ENCODE assay signal across 2 cellular contexts in genomic region chr3:45143673-45144670, GRCh38.
A peak's percentile ranks its signal among the peaks of the same experiment; 100 is the strongest.
TF ChIP-seq lines count a peak whose summit lies in the region.

No MANE protein-coding gene starts in this region.

TF ChIP-seq in IMR-90, 13 proteins besides CTCF, POLR2A, EP300 and RAD21:
- TF ChIP-seq RCOR1 (IDR thresholded peaks at IDR 0.05; ENCODE audit: insufficient replicate concordance, low read length) = no peak
- no peak for TF ChIP-seq BHLHE40 (IDR thresholded peaks at IDR 0.05; ENCODE audit: low read depth, low read length)
- TF ChIP-seq USF2 (IDR thresholded peaks at IDR 0.05; ENCODE audit: low read depth, low read length) = no peak
- TF ChIP-seq CEBPB (IDR thresholded peaks at IDR 0.05; ENCODE audit: low read depth, low read length) = no peak
- TF ChIP-seq MXI1 (IDR thresholded peaks at IDR 0.05; ENCODE audit: borderline replicate concordance, low read depth, low read length) = no peak
- no peak for TF ChIP-seq ELK1 (IDR thresholded peaks at IDR 0.05; ENCODE audit: borderline replicate concordance, low read depth, low read length)
- TF ChIP-seq MAZ (IDR thresholded peaks at IDR 0.05; ENCODE audit: borderline replicate concordance, low read depth, low read length) = no peak
- no peak for TF ChIP-seq MAFK (IDR thresholded peaks at IDR 0.05; ENCODE audit: low read depth, low read length)
- TF ChIP-seq NFE2L2 (IDR thresholded peaks at IDR 0.05; ENCODE audit: low read depth, low read length) = no peak
- no peak for TF ChIP-seq FOS (IDR thresholded peaks at IDR 0.05; ENCODE audit: low read depth, low read length)
- TF ChIP-seq CHD1 (IDR thresholded peaks at IDR 0.05; ENCODE audit: low read depth, low read length) = no peak
- no peak for TF ChIP-seq RFX5 (IDR thresholded peaks at IDR 0.05; ENCODE audit: low read depth, low read length)
- no peak for TF ChIP-seq SMC3 (IDR thresholded peaks at IDR 0.05; ENCODE audit: low read depth, low read length)

TF ChIP-seq in K562, 482 proteins besides CTCF, POLR2A, EP300 and RAD21 (continues in another document):
- no peak for TF ChIP-seq ZNF780A (CRISPR knock-in tag; IDR thresholded peaks at IDR 0.05)
- no peak for TF ChIP-seq ZBTB49 (CRISPR knock-in tag; IDR thresholded peaks at IDR 0.05; ENCODE audit: borderline replicate concordance)
- 0 out of 2 replicates have a peak, but pooled peaks have one; percentile 45 for TF ChIP-seq NFRKB (IDR thresholded peaks at IDR 0.05; ENCODE audit: low read depth)
- TF ChIP-seq ERF (CRISPR knock-in tag; IDR thresholded peaks at IDR 0.05) = no peak
- TF ChIP-seq MAFK (IDR thresholded peaks at IDR 0.05; ENCODE audit: low read length) = no peak
- TF ChIP-seq ATF4 (CRISPR knock-in tag; IDR thresholded peaks at IDR 0.05) = no peak
- TF ChIP-seq FOXP1 (CRISPR knock-in tag; IDR thresholded peaks at IDR 0.05) = no peak
- TF ChIP-seq, protein P1, sequence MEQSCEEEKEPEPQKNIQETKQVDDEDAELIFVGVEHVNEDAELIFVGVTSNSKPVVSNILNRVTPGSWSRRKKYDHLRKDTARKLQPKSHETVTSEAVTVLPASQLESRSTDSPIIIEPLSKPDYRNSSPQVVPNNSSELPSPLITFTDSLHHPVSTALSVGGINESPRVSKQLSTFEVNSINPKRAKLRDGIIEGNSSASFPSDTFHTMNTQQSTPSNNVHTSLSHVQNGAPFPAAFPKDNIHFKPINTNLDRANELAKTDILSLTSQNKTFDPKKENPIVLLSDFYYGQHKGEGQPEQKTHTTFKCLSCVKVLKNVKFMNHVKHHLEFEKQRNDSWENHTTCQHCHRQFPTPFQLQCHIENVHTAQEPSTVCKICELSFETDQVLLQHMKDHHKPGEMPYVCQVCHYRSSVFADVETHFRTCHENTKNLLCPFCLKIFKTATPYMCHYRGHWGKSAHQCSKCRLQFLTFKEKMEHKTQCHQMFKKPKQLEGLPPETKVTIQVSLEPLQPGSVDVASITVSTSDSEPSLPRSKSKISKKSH (CRISPR knock-in tag; IDR thresholded peaks at IDR 0.05) = no peak
- no peak for TF ChIP-seq SLC30A9 (CRISPR knock-in tag; IDR thresholded peaks at IDR 0.05)
- no peak for TF ChIP-seq SNRNP70 (optimal IDR thresholded peaks at IDR 0.05; ENCODE audit: low read depth, low read length)
- no peak for TF ChIP-seq ZFX (CRISPR knock-in tag; IDR thresholded peaks at IDR 0.05)
- TF ChIP-seq C11orf30 (IDR thresholded peaks at IDR 0.05; ENCODE audit: low read depth) = no peak
- no peak for TF ChIP-seq NFIC (IDR thresholded peaks at IDR 0.05)
- peak; percentile 74 for TF ChIP-seq ZNF592 (IDR thresholded peaks at IDR 0.05)
- peak; percentile 34; the same call in 1 of the 2 replicates for TF ChIP-seq CREM (IDR thresholded peaks at IDR 0.05; ENCODE audit: low read depth)
- TF ChIP-seq, protein P2, sequence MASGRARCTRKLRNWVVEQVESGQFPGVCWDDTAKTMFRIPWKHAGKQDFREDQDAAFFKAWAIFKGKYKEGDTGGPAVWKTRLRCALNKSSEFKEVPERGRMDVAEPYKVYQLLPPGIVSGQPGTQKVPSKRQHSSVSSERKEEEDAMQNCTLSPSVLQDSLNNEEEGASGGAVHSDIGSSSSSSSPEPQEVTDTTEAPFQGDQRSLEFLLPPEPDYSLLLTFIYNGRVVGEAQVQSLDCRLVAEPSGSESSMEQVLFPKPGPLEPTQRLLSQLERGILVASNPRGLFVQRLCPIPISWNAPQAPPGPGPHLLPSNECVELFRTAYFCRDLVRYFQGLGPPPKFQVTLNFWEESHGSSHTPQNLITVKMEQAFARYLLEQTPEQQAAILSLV (tag; IDR thresholded peaks at IDR 0.05) = no peak
- peak in 1 of 2 experiments; percentile 19; a peak in 1 of 4 replicates for TF ChIP-seq MNT (conservative IDR thresholded peaks at IDR 0.05)
- TF ChIP-seq, protein P3, sequence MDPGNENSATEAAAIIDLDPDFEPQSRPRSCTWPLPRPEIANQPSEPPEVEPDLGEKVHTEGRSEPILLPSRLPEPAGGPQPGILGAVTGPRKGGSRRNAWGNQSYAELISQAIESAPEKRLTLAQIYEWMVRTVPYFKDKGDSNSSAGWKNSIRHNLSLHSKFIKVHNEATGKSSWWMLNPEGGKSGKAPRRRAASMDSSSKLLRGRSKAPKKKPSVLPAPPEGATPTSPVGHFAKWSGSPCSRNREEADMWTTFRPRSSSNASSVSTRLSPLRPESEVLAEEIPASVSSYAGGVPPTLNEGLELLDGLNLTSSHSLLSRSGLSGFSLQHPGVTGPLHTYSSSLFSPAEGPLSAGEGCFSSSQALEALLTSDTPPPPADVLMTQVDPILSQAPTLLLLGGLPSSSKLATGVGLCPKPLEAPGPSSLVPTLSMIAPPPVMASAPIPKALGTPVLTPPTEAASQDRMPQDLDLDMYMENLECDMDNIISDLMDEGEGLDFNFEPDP (CRISPR knock-in tag; IDR thresholded peaks at IDR 0.05) = no peak
- TF ChIP-seq SETDB1 (IDR thresholded peaks at IDR 0.05; ENCODE audit: low read length) = no peak
- TF ChIP-seq, protein P4, sequence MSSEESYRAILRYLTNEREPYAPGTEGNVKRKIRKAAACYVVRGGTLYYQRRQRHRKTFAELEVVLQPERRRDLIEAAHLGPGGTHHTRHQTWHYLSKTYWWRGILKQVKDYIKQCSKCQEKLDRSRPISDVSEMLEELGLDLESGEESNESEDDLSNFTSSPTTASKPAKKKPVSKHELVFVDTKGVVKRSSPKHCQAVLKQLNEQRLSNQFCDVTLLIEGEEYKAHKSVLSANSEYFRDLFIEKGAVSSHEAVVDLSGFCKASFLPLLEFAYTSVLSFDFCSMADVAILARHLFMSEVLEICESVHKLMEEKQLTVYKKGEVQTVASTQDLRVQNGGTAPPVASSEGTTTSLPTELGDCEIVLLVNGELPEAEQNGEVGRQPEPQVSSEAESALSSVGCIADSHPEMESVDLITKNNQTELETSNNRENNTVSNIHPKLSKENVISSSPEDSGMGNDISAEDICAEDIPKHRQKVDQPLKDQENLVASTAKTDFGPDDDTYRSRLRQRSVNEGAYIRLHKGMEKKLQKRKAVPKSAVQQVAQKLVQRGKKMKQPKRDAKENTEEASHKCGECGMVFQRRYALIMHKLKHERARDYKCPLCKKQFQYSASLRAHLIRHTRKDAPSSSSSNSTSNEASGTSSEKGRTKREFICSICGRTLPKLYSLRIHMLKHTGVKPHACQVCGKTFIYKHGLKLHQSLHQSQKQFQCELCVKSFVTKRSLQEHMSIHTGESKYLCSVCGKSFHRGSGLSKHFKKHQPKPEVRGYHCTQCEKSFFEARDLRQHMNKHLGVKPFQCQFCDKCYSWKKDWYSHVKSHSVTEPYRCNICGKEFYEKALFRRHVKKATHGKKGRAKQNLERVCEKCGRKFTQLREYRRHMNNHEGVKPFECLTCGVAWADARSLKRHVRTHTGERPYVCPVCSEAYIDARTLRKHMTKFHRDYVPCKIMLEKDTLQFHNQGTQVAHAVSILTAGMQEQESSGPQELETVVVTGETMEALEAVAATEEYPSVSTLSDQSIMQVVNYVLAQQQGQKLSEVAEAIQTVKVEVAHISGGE (CRISPR knock-in tag; IDR thresholded peaks at IDR 0.05) = no peak
- TF ChIP-seq ZNF354B (CRISPR knock-in tag; IDR thresholded peaks at IDR 0.05) = no peak
- no peak for TF ChIP-seq CCAR2 (IDR thresholded peaks at IDR 0.05; ENCODE audit: low read depth, low read length)
- no peak for TF ChIP-seq NFXL1 (CRISPR knock-in tag; IDR thresholded peaks at IDR 0.05)
- TF ChIP-seq EP400 (IDR thresholded peaks at IDR 0.05) = no peak
- peak; percentile 53; the same call in 1 of the 2 replicates for TF ChIP-seq SMAD4 (CRISPR knock-in tag; conservative IDR thresholded peaks at IDR 0.05)
- no peak for TF ChIP-seq HOMEZ (CRISPR knock-in tag; IDR thresholded peaks at IDR 0.05)
- TF ChIP-seq ETV6 (IDR thresholded peaks at IDR 0.05; ENCODE audit: borderline replicate concordance in 1 of 2, low read depth in 2 of 2, low read length in 1 of 2) = no peak
- TF ChIP-seq ETV6 (CRISPR knock-in tag; IDR thresholded peaks at IDR 0.05; ENCODE audit: borderline replicate concordance) = no peak
- TF ChIP-seq MAX (CRISPR knock-in tag; IDR thresholded peaks at IDR 0.05) = no peak
- TF ChIP-seq CREB1 (IDR thresholded peaks at IDR 0.05) = no peak
- TF ChIP-seq CREB1 (CRISPR knock-in tag; IDR thresholded peaks at IDR 0.05) = no peak
- no peak for TF ChIP-seq THRAP3 (IDR thresholded peaks at IDR 0.05; ENCODE audit: borderline replicate concordance)
- 0 out of 2 replicates have a peak, but pooled peaks have one; percentile 41 for TF ChIP-seq SP1 (CRISPR knock-in tag; IDR thresholded peaks at IDR 0.05)
- TF ChIP-seq ZNF551 (CRISPR knock-in tag; IDR thresholded peaks at IDR 0.05) = no peak
- no peak for TF ChIP-seq ZNF165 (CRISPR knock-in tag; IDR thresholded peaks at IDR 0.05; ENCODE audit: borderline replicate concordance)
- TF ChIP-seq ZSCAN32 (CRISPR knock-in tag; IDR thresholded peaks at IDR 0.05) = no peak
- no peak for TF ChIP-seq ZNF586 (CRISPR knock-in tag; conservative IDR thresholded peaks at IDR 0.05)
- no peak for TF ChIP-seq FUS (optimal IDR thresholded peaks at IDR 0.05; ENCODE audit: low read depth, low read length)
- no peak for TF ChIP-seq PHB (CRISPR knock-in tag; IDR thresholded peaks at IDR 0.05)
- no peak for TF ChIP-seq ZNF311 (CRISPR knock-in tag; IDR thresholded peaks at IDR 0.05)
- no peak for TF ChIP-seq SMC3 (conservative IDR thresholded peaks at IDR 0.05; ENCODE audit: insufficient read depth, low read depth, low read length)
